8 cellular contexts compared by ENCODE assay signal in the genomic region with DNA sequence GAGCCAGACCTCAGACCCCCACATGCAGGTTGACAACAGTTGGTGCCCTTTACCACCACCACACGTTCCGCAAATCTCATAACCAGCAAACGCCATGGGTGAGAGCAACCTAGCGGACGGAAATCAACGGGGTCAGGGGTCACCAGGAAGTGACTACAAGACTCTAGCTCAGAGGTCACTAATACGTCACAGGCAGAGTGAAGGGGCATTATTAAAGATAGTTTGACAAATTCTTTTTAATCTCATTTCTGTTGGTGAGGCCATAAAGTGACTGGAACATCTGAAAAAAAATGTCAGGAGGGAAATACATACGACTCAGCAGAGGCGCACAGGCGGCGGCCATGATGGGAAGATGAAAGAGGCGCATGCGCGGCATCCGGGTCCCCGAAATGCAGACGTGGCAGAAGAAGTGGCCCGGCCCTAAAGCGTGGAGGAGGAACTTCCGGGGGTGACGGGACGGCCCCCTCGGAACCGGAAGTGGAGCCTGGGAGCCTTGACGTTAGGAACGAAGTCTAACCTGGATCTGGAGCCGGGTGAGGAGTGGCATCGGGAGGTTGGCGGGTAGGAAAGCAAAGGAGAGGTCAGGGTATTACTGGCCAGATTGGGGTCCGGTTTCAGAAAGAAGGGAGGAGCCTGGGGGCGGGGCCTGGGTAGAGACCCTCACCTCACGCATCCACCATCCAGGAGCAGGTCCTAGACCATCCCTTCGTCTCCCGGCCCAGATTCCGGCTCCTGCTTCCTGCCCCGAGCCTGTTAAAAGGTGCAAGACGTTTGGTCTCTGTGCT. TPM values are rescaled to one million over a fixed set of nuclear protein-coding genes. Genes with fewer than 3 reads are reported as not detected.
DNase-seq lines count a peak whose midpoint lies in the region; ATAC-seq, FAIRE-seq and TF ChIP-seq lines count a peak whose summit lies in the region.

Gene SEC24C (plus strand): TSS at position 468 of the 785 bp plus-strand sequence. CDS start 2,461 bp downstream, outside the sequence.

- H3K4me1 Mint-ChIP-seq in natural killer cell treated with Interleukin-12 subunit alpha and Interleukin-12 subunit beta and Interleukin-15 and Interleukin-18, amount 100 ng/mL, for 72 hours (ENCODE audit: low read depth in 2 of 2) = peaks cover 29 to 35% of the 10 kb centered on the region in 2 donors

- H3K27ac Mint-ChIP-seq in natural killer cell treated with Interleukin-12 subunit alpha and Interleukin-12 subunit beta and Interleukin-15 and Interleukin-18, amount 100 ng/mL, for 72 hours = peak within 1 kb of the TSS; percentile 98 to 99

- peak; percentile 96 for ATAC-seq in natural killer cell treated with Interleukin-12 subunit alpha and Interleukin-12 subunit beta and Interleukin-15 and Interleukin-18, amount 100 ng/mL, for 72 hours
- ATAC-seq in stimulated activated naive CD8-positive, alpha-beta T cell treated with anti-CD3 and anti-CD28 coated beads, Interleukin-15, Interleukin-2, amounts not matched to agents 100 U/mL and 50 U/mL, for 24 hours = peak; percentile 93

- peak within 1 kb of the TSS; percentile 99 for H3K4me3 ChIP-seq in fibroblast of pulmonary artery (replicated peaks; ENCODE audit: low read depth, low read length)

- H3K9me3 Mint-ChIP-seq in natural killer cell treated with Interleukin-12 subunit alpha and Interleukin-12 subunit beta and Interleukin-15 and Interleukin-18, amount 100 ng/mL, for 72 hours = no peaks in the 10 kb centered on the region

- H3K27me3 Mint-ChIP-seq in natural killer cell treated with Interleukin-12 subunit alpha and Interleukin-12 subunit beta and Interleukin-15 and Interleukin-18, amount 100 ng/mL, for 72 hours = no peaks in the 10 kb centered on the region

- FAIRE-seq in H54 (lab: Jason Lieb, UNC) = peak; percentile 65

- peak; percentile 97 for DNase-seq in EH (ENCODE audit: low read depth)
- peak; percentile 96 for DNase-seq in H54 (ENCODE audit: insufficient read length, low spot score)
- DNase-seq in M059J (ENCODE audit: low read depth) = peak; percentile 95
- peak; percentile 72 to 79 for DNase-seq in SHP77 (lab: John Stamatoyannopoulos, UW)
- peak; percentile 91 for DNase-seq in activated effector memory CD4-positive, alpha-beta T cell treated with Interleukin-2 at 50 U/mL for 16 hours
- peak; percentile 96 for DNase-seq in fibroblast of pulmonary artery (ENCODE audit: low read depth)
- peak; percentile 96 for DNase-seq in natural killer cell treated with Interleukin-12 subunit alpha and Interleukin-12 subunit beta and Interleukin-15 and Interleukin-18, amount 100 ng/mL, for 72 hours (ENCODE audit: low spot score)
- DNase-seq in stimulated activated naive CD8-positive, alpha-beta T cell treated with anti-CD3 and anti-CD28 coated beads, Interleukin-15, Interleukin-2, amounts not matched to agents 100 U/mL and 50 U/mL, for 24 hours = peak; percentile 95

- peaks cover 3% of the 10 kb centered on the region for H3K36me3 Mint-ChIP-seq in natural killer cell treated with Interleukin-12 subunit alpha and Interleukin-12 subunit beta and Interleukin-15 and Interleukin-18, amount 100 ng/mL, for 72 hours

- peak within 1 kb of the TSS; percentile 98 for H3K4me3 Mint-ChIP-seq in natural killer cell treated with Interleukin-12 subunit alpha and Interleukin-12 subunit beta and Interleukin-15 and Interleukin-18, amount 100 ng/mL, for 72 hours

- no peak for TF ChIP-seq CTCF in fibroblast of pulmonary artery (IDR thresholded peaks at IDR 0.05; ENCODE audit: low read length, missing control alignments)

- peak; percentile 74 for TF ChIP-seq POLR2A in H54 (IDR thresholded peaks at IDR 0.05; ENCODE audit: low read depth, low read length)

RNA-seq across cellular contexts. Expression of gene SEC24C, which starts in this region (rescaled TPM):
- 40.6 and 53.5 TPM in 2 replicates for total RNA-seq in M059J (2014; rRNA removed; shearing (Covaris generic))
- 100 to 1,000 TPM; 152 to 172 TPM for total RNA-seq in natural killer cell treated with Interleukin-12 subunit alpha and Interleukin-12 subunit beta and Interleukin-15 and Interleukin-18, amount 100 ng/mL, for 72 hours

Comparison
In these comparisons a context has a peak if more than half of its experiments do, and no peak if none do; other contexts are left out.
1. Peak in every context shown above with its lines: DNase-seq, ATAC-seq and H3K4me3 ChIP-seq.